9 cellular contexts compared by ENCODE assay signal in genomic region chr12:5083955-5084849, GRCh38. TPM values are rescaled to one million over a fixed set of nuclear protein-coding genes. Genes with fewer than 3 reads are reported as not detected.
DNase-seq lines count a peak whose midpoint lies in the region; ATAC-seq and TF ChIP-seq lines count a peak whose summit lies in the region.
"Had no signal": no experiment of that assay in that cellular context is flagged by ENCODE, and none has a peak within 500 bp of the region (broad histone marks: within the 10 kb centered on the region; RNA-seq: fewer than 3 reads in every experiment).

No MANE protein-coding gene starts in this region.

- no peak overlapping the region for H3K4me3 Mint-ChIP-seq in T-helper 2 cell treated with Interferon-gamma antibody and Interleukin-4, amounts not matched to agents 5 μg/mL and 100 μg/mL, for 36 hours

- H3K4me1 ChIP-seq in mammary epithelial cell (ENCODE audit: insufficient read depth, low read length) (peaks cover 9% of the 10 kb centered on the region), uterus (no peaks in the 10 kb centered on the region)

- BruUV-seq in mammary epithelial cell (replicated peaks; lab: Mats Ljungman, UMichigan), result no TSS peak

- H3K79me2 ChIP-seq in mammary epithelial cell (ENCODE audit: insufficient read depth, low read length), result no peaks in the 10 kb centered on the region

- WGBS in mammary epithelial cell (ENCODE audit: low coverage, missing lambda C conversion rate), result 53% methylated on average over 10 of the region's 11 CpGs

- no peaks in the 10 kb centered on the region for H3K27me3 ChIP-seq in mammary epithelial cell (ENCODE audit: insufficient read depth, low read length)
- H3K27me3 ChIP-seq in uterus, result no peaks in the 10 kb centered on the region

- H3K4me1 Mint-ChIP-seq in T-helper 2 cell treated with Interferon-gamma antibody and Interleukin-4, amounts not matched to agents 5 μg/mL and 100 μg/mL, for 36 hours (ENCODE audit: low read depth), result no peaks in the 10 kb centered on the region

- no peak overlapping the region for H3K27ac Mint-ChIP-seq in T-helper 2 cell treated with Interferon-gamma antibody and Interleukin-4, amounts not matched to agents 5 μg/mL and 100 μg/mL, for 36 hours

- H3K36me3 ChIP-seq in mammary epithelial cell (ENCODE audit: insufficient read depth, low read length) (no peaks in the 10 kb centered on the region), uterus (no peaks in the 10 kb centered on the region)

- H2AFZ ChIP-seq in mammary epithelial cell (ENCODE audit: low read depth, low read length), result no peak overlapping the region

- dilution Hi-C loops in mammary epithelial cell (cut with HindIII; ENCODE audit: low sequenced_read_pairs), result no loop called here

- no peaks in the 10 kb centered on the region for H3K36me3 Mint-ChIP-seq in T-helper 2 cell treated with Interferon-gamma antibody and Interleukin-4, amounts not matched to agents 5 μg/mL and 100 μg/mL, for 36 hours (ENCODE audit: low read depth)

- no peak overlapping the region for H3K4me2 ChIP-seq in mammary epithelial cell (ENCODE audit: insufficient read depth, low read depth, low read length)

- no peak overlapping the region for H3K9ac ChIP-seq in mammary epithelial cell (ENCODE audit: insufficient read depth, low read length)

- CTCF ChIA-PET in mammary epithelial cell (lab: Charles Lee; ENCODE audit: low non-redundant PET), result interaction anchor here (0.6 kb wide), 1 partner anchor 567 kb away, joined by 5 read pairs; no protein-coding TSS in a partner anchor

- in situ Hi-C loops in mammary epithelial cell (cut with MboI; ENCODE audit: low sequenced_read_pairs in 2 of 2), result loop anchor here in 1 of 2 donors (25.0 kb wide), 1 partner anchor 222 kb away; no protein-coding TSS in a partner anchor

- peak; percentile 51 to 78 for TF ChIP-seq CTCF in mammary epithelial cell (conservative IDR thresholded peaks at IDR 0.05 in 1 of 2, IDR thresholded peaks at IDR 0.05 in 1 of 2; ENCODE audit: extremely low read depth in 1 of 2, insufficient read depth in 1 of 2, low read depth in 1 of 2, low read length in 2 of 2)
- peak; percentile 33 to 65 (median 48) for TF ChIP-seq CTCF in uterus (IDR thresholded peaks at IDR 0.05)

- no peak overlapping the region for H3K27ac ChIP-seq in mammary epithelial cell (ENCODE audit: insufficient read depth, low read depth, low read length)
- no peak overlapping the region for H3K27ac ChIP-seq in uterus
- H3K27ac ChIP-seq: SK-N-MC had no signal

- peaks cover 4% of the 10 kb centered on the region for H3K27me3 Mint-ChIP-seq in T-helper 2 cell treated with Interferon-gamma antibody and Interleukin-4, amounts not matched to agents 5 μg/mL and 100 μg/mL, for 36 hours (ENCODE audit: low read depth)

- no peak for TF ChIP-seq POLR2A in uterus (IDR thresholded peaks at IDR 0.05)

- intact Hi-C loops in mammary epithelial cell (cut with micrococcal nuclease), result loop anchor here (1.0 to 5.0 kb wide), 3 partner anchors 62 to 227 kb away; no protein-coding TSS in a partner anchor
- intact Hi-C loops in uterus (cut with DNase I; ENCODE audit: low total_unique reads), result no loop called here

- H3K9me3 ChIP-seq in mammary epithelial cell (replicated peaks; ENCODE audit: insufficient read depth, low read length), result no peaks in the 10 kb centered on the region
- H3K9me3 ChIP-seq in uterus, result no peaks in the 10 kb centered on the region

- ATAC-seq in left lobe of liver (peak; percentile 82), HG02840 (IDR thresholded peaks at IDR 0.05; ENCODE audit: low FRiP score, unreplicated experiment) (no peak)

- no peak overlapping the region for H3K4me3 ChIP-seq in mammary epithelial cell (replicated peaks in 1 of 3; ENCODE audit: insufficient read depth in 1 of 3, low read depth in 2 of 3, low read length in 3 of 3)
- no peak overlapping the region for H3K4me3 ChIP-seq in uterus
- H3K4me3 ChIP-seq: SK-N-MC had no signal

- no peaks in the 10 kb centered on the region for H4K20me1 ChIP-seq in mammary epithelial cell (ENCODE audit: insufficient read depth, low read length)

- DNase-seq in CD1c-positive myeloid dendritic cell (ENCODE audit: extremely low spot score) (peak; percentile 59), GM19240 (ENCODE audit: insufficient read length, low spot score) (peak; percentile 58), NCI-H460 (ENCODE audit: extremely low read depth, low read depth) (peak; percentile 20), mammary epithelial cell (peak; percentile 40), left lobe of liver (ENCODE audit: low spot score) (no peak), uterus (no peak)
- DNase-seq in T-helper 2 cell treated with Interferon-gamma antibody and Interleukin-4, amounts not matched to agents 5 μg/mL and 100 μg/mL, for 36 hours (ENCODE audit: low spot score), result no peak

- H3K9me3 Mint-ChIP-seq in T-helper 2 cell treated with Interferon-gamma antibody and Interleukin-4, amounts not matched to agents 5 μg/mL and 100 μg/mL, for 36 hours, result no peaks in the 10 kb centered on the region

RNA-seq across cellular contexts. Expression of gene KCNA5, which starts 40.5 kb away (rescaled TPM):
- total RNA-seq in NCI-H460 (2014; rRNA removed; shearing (Covaris generic)), result not detected in 2 replicates
- not detected in 2 replicates for polyA plus RNA-seq in NCI-H460 (2014; cell fraction: nucleus; rRNA removed)
- total RNA-seq in mammary epithelial cell (not detected), left lobe of liver (0.05 TPM), uterus (1 to 10 TPM in 2 of 4 donors, under 1 TPM in 1, not detected in 1; 0.51 to 4.8 (median 2.7) TPM)
- polyA plus RNA-seq in mammary epithelial cell, result not detected
- polyA minus RNA-seq in mammary epithelial cell, result not detected

Comparison
In these comparisons a context has a peak if more than half of its experiments do, and no peak if none do; other contexts are left out.
1. DNase-seq: peak in CD1c-positive myeloid dendritic cell (single experiment), GM19240 (single experiment), NCI-H460 (single experiment) and mammary epithelial cell (single experiment); none in left lobe of liver (single experiment), uterus (0 of 2) and T-helper 2 cell treated with Interferon-gamma antibody and Interleukin-4, amounts not matched to agents 5 μg/mL and 100 μg/mL, for 36 hours (single experiment).